Comparison of ENCODE assay signal across 13 cellular contexts in the genomic region with DNA sequence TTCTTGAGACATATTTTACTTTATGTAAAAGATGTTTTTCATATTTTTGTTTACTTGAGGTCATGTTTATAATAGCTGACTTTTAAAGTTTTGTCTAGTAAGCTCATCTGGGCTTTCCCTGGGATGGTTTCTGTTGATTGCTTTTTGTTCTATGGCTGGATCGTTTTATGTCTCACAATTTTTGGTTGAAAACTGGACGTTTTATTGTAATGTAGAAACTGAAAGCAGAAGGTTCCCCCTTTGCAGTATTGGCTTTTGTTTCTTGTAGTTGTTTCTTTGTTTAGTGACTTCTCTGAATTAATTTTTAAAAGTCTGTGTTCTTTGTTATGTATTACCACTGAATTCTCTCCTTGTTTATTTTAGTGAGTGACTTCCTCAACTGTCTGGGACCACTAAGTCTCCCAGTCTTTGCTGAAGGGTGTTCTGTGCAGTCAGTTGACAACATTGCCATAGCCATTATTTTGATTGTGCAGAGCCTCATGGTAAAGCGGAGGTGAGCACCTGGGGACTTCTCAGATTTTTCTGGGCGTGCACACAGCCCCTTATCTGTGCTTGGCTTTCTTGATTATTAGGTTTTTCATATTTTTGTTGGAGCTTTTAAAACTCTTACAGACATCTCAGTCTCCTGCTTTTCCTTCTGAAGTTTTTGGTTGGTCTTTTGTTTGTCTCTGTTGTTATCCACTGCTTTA. TPM values are rescaled to one million over a fixed set of nuclear protein-coding genes. Genes with fewer than 3 reads are reported as not detected.
A peak's percentile ranks its signal among the peaks of the same experiment; 100 is the strongest.
DNase-seq lines count a peak whose midpoint lies in the region; ATAC-seq and TF ChIP-seq lines count a peak whose summit lies in the region.
"Had no signal": no experiment of that assay in that cellular context is flagged by ENCODE, and none has a peak within 500 bp of the region (broad histone marks: within the 10 kb centered on the region; RNA-seq: fewer than 3 reads in every experiment).

No MANE protein-coding gene starts in this region.

- no peaks in the 10 kb centered on the region for H3K27me3 Mint-ChIP-seq in T-helper 1 cell treated with Interleukin-12 subunit alpha and Interleukin-12 subunit beta and Interleukin-4 antibody, amounts not matched to agents 30 μg/mL and 1 μg/mL, for 36 hours (ENCODE audit: low read depth)
- no peaks in the 10 kb centered on the region for H3K27me3 Mint-ChIP-seq in mesothelial cell of epicardium (ENCODE audit: low read depth)

- H3K4me1 Mint-ChIP-seq in T-helper 1 cell treated with Interleukin-12 subunit alpha and Interleukin-12 subunit beta and Interleukin-4 antibody, amounts not matched to agents 30 μg/mL and 1 μg/mL, for 36 hours (ENCODE audit: low read depth), result peaks cover 45% of the 10 kb centered on the region
- H3K4me1 Mint-ChIP-seq in mesothelial cell of epicardium, result peaks cover 19% of the 10 kb centered on the region

- H3K9me3 Mint-ChIP-seq in T-helper 1 cell treated with Interleukin-12 subunit alpha and Interleukin-12 subunit beta and Interleukin-4 antibody, amounts not matched to agents 30 μg/mL and 1 μg/mL, for 36 hours, result peaks cover 13% of the 10 kb centered on the region
- H3K9me3 Mint-ChIP-seq in mesothelial cell of epicardium, result peaks cover 45% of the 10 kb centered on the region

- ATAC-seq in GM21786 (IDR thresholded peaks at IDR 0.05; ENCODE audit: unreplicated experiment) (peak; percentile 28), left colon (no peak), GM18861 (IDR thresholded peaks at IDR 0.05; ENCODE audit: unreplicated experiment) (no peak), GM18505 (IDR thresholded peaks at IDR 0.05; ENCODE audit: unreplicated experiment) (no peak)

- H3K27ac Mint-ChIP-seq in T-helper 1 cell treated with Interleukin-12 subunit alpha and Interleukin-12 subunit beta and Interleukin-4 antibody, amounts not matched to agents 30 μg/mL and 1 μg/mL, for 36 hours, result peak overlapping the region; percentile 10
- H3K27ac Mint-ChIP-seq in mesothelial cell of epicardium, result peak overlapping the region; percentile 36

- TF ChIP-seq CTCF in GM12865 (IDR thresholded peaks at IDR 0.05; ENCODE audit: insufficient read depth, low read depth, low read length, missing control alignments) (no peak), mesothelial cell of epicardium (IDR thresholded peaks at IDR 0.05; ENCODE audit: unreplicated experiment) (no peak)

- H3K36me3 Mint-ChIP-seq in T-helper 1 cell treated with Interleukin-12 subunit alpha and Interleukin-12 subunit beta and Interleukin-4 antibody, amounts not matched to agents 30 μg/mL and 1 μg/mL, for 36 hours (ENCODE audit: low read depth), result peaks cover 14% of the 10 kb centered on the region
- H3K36me3 Mint-ChIP-seq in mesothelial cell of epicardium, result peaks cover 10% of the 10 kb centered on the region

- DNase-seq in GM12865 (ENCODE audit: low read depth) (no peak), mesothelial cell of epicardium (ENCODE audit: low spot score in 2 of 2, unreplicated experiment in 2 of 2) (no peak), SKM-1 (lab: John Stamatoyannopoulos, UW; ENCODE audit: unreplicated experiment) (no peak), left colon (no peak)
- DNase-seq: activated CD4-positive, alpha-beta T cell treated with anti-CD3 and anti-CD28 coated beads, Interleukin-2, amount 50 U/mL, for 4 hours; GDM1; NCI-H1436; Peyer's patch had no signal

- no peak for TF ChIP-seq POLR2A in GM18505 (IDR thresholded peaks at IDR 0.05; ENCODE audit: borderline replicate concordance, extremely low read depth, insufficient read depth, insufficient read length)

- peak overlapping the region; percentile 48 for H3K4me3 Mint-ChIP-seq in T-helper 1 cell treated with Interleukin-12 subunit alpha and Interleukin-12 subunit beta and Interleukin-4 antibody, amounts not matched to agents 30 μg/mL and 1 μg/mL, for 36 hours
- H3K4me3 Mint-ChIP-seq in mesothelial cell of epicardium, result no peak overlapping the region

- H3K4me3 ChIP-seq in GM12865 (ENCODE audit: low read depth, low read length), result peak overlapping the region; percentile 37
- H3K4me3 ChIP-seq: lung, Peyer's patch had no signal

- intact Hi-C loops in left colon (cut with DNase I, micrococcal nuclease), result no loop called here

RNA-seq across cellular contexts. Expression of a gene that starts 31.0 kb away (rescaled TPM):
- total RNA-seq in mesothelial cell of epicardium (64.2 to 69.7 TPM (median 67.5 TPM) in 3 replicates), left colon (10 to 100 TPM; 38.5 to 42.2 TPM)
